17 cellular contexts compared by ENCODE assay signal in the genomic region with DNA sequence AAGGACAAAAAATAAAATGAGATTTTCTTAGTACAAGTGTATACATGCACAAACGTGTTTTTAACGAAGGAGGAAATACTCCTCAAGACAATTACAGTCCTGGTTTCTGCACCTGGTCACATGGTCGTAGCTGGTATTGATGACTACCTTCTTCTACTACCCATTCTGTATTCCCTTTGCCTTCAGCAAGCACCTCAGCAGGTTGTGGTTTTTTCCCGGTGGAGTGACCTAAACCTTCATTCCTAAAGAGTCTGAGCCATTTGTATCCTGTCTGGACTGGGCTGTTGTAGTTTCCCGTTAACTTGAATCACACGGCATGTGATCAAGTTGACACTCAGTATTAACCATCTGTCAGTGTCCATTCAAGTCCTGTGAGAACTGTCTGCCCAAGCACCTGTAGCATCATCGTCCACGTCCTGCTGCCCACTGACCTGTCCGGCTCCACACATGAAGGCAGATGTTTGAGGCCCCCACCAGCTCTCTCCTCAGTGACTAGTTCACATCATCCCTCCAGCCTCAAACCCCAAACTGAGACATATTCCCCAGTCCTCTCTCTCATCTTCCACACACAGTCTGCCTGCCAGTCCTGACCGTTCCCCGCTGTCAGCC.
"Had no signal": no experiment of that assay in that cellular context is flagged by ENCODE, and none has a peak within 500 bp of the region (broad histone marks: within the 10 kb centered on the region; RNA-seq: fewer than 3 reads in every experiment).

No MANE protein-coding gene starts in this region.

- H3K27ac ChIP-seq: cardiac muscle cell, heart right ventricle, right lobe of liver, SK-N-MC, testis, upper lobe of right lung had no signal

- DNase-seq: activated CD4-positive, alpha-beta memory T cell treated with anti-CD3 and anti-CD28 coated beads, Interleukin-2, amount 10 ng/mL, durations not matched to agents 7 days and 5 days; activated CD4-positive, CD25-positive, alpha-beta regulatory T cell treated with anti-CD3 and anti-CD28 coated beads, Interleukin-2, amount 50 U/mL, for 72 hours; activated CD8-positive, alpha-beta memory T cell treated with anti-CD3 and anti-CD28 coated beads, Interleukin-2, amount 50 U/mL, for 4 hours; activated gamma-delta T cell; activated T-cell treated with anti-CD3 and anti-CD28 coated beads, Interleukin-2, amount 50 U/mL, for 48 hours; anterior cingulate cortex; foreskin fibroblast; heart right ventricle; naive B cell; right lobe of liver; Right ventricle myocardium superior; stimulated activated naive CD8-positive, alpha-beta T cell treated with anti-CD3 and anti-CD28 coated beads, Interleukin-15, amount 100 ng/mL, for 72 hours; testis; upper lobe of right lung had no signal

- ATAC-seq: heart right ventricle; left lobe of liver; right lobe of liver; stimulated activated naive CD8-positive, alpha-beta T cell treated with anti-CD3 and anti-CD28 coated beads, Interleukin-15, amount 100 ng/mL, for 72 hours; upper lobe of right lung had no signal

- H3K27ac Mint-ChIP-seq: activated CD4-positive, alpha-beta memory T cell treated with anti-CD3 and anti-CD28 coated beads, Interleukin-2, amount 10 ng/mL, durations not matched to agents 7 days and 5 days had no signal

- H3K4me3 Mint-ChIP-seq: activated CD4-positive, alpha-beta memory T cell treated with anti-CD3 and anti-CD28 coated beads, Interleukin-2, amount 10 ng/mL, durations not matched to agents 7 days and 5 days; stimulated activated naive CD8-positive, alpha-beta T cell treated with anti-CD3 and anti-CD28 coated beads, Interleukin-15, amount 100 ng/mL, for 72 hours had no signal

- H3K9me3 Mint-ChIP-seq: activated CD4-positive, alpha-beta memory T cell treated with anti-CD3 and anti-CD28 coated beads, Interleukin-2, amount 10 ng/mL, durations not matched to agents 7 days and 5 days; naive B cell; stimulated activated naive CD8-positive, alpha-beta T cell treated with anti-CD3 and anti-CD28 coated beads, Interleukin-15, amount 100 ng/mL, for 72 hours had no signal

- H3K4me1 Mint-ChIP-seq: stimulated activated naive CD8-positive, alpha-beta T cell treated with anti-CD3 and anti-CD28 coated beads, Interleukin-15, amount 100 ng/mL, for 72 hours had no signal

- H3K27me3 Mint-ChIP-seq: activated CD4-positive, alpha-beta memory T cell treated with anti-CD3 and anti-CD28 coated beads, Interleukin-2, amount 10 ng/mL, durations not matched to agents 7 days and 5 days; naive B cell; stimulated activated naive CD8-positive, alpha-beta T cell treated with anti-CD3 and anti-CD28 coated beads, Interleukin-15, amount 100 ng/mL, for 72 hours had no signal
